In the genomic region with DNA sequence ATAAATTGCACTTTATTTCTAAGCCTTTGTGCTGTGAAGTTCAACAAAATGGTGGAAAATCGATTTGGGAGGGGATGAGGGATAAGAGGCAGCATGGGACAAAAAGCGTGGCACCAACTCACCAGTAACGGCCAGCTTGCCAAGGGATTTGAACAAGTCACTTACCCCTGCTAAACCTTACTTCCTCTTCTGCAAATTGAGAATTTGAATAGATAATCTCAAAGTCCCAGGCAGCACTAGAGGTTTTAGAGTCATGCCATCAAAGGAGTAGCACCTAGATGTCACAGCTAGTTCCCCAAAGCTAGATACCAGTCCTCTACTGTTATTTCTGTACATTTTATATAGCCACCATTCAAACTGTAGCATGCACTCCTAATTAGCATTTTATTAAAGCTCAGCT, we compare ENCODE assay signal across 25 cellular contexts.
"Had no signal": no experiment of that assay in that cellular context is flagged by ENCODE, and none has a peak within 500 bp of the region (broad histone marks: within the 10 kb centered on the region; RNA-seq: fewer than 3 reads in every experiment).

No MANE protein-coding gene starts in this region.

- H3K4me3 ChIP-seq: body of pancreas, cardiac muscle cell, esophagus squamous epithelium, gastroesophageal sphincter, heart left ventricle, prostate gland, testis, vagina had no signal

- H3K9me3 ChIP-seq: body of pancreas, esophagus squamous epithelium, gastroesophageal sphincter, heart left ventricle, prostate gland, testis, vagina had no signal

- H3K36me3 ChIP-seq: cardiac muscle cell, esophagus squamous epithelium, gastroesophageal sphincter, heart left ventricle, prostate gland, vagina had no signal

- H3K27ac ChIP-seq: body of pancreas, cardiac muscle cell, esophagus squamous epithelium, gastroesophageal sphincter, heart left ventricle, prostate gland, testis, vagina, VCaP had no signal

- H3K27me3 ChIP-seq: body of pancreas, cardiac muscle cell, esophagus squamous epithelium, gastroesophageal sphincter, heart left ventricle, testis, vagina had no signal

- ATAC-seq: activated CD8-positive, alpha-beta T cell treated with anti-CD3 and anti-CD28 coated beads, Interleukin-2, amount 10 ng/mL, durations not matched to agents 7 days and 5 days; body of pancreas; gastroesophageal sphincter; heart left ventricle; left ventricle myocardium superior; natural killer cell treated with Interleukin-12 subunit alpha and Interleukin-12 subunit beta and Interleukin-15 and Interleukin-18, amount 100 ng/mL, for 72 hours had no signal

- DNase-seq: activated CD4-positive, alpha-beta T cell treated with anti-CD3 and anti-CD28 coated beads for 1 hour; activated CD4-positive, alpha-beta T cell treated with anti-CD3 and anti-CD28 coated beads, Interleukin-2, amount 50 U/mL, for 1 hour; activated CD8-positive, alpha-beta T cell treated with anti-CD3 and anti-CD28 coated beads, Interleukin-2, amount 10 ng/mL, durations not matched to agents 7 days and 5 days; activated gamma-delta T cell treated with Interleukin-2 at 50 U/mL for 16 hours; activated T-cell treated with anti-CD3 and anti-CD28 coated beads, Interleukin-2, amount 50 U/mL, for 1 hour; anterior cingulate cortex; body of pancreas; cortex of kidney; endodermal cell; esophagus squamous epithelium; heart left ventricle; left ventricle myocardium superior; mammary epithelial cell; midbrain; stimulated activated CD4-positive, alpha-beta T cell treated with anti-CD3 and anti-CD28 coated beads, Interleukin-2, amount 100 ng/mL, for 48 hours; stimulated activated CD8-positive, alpha-beta memory T cell treated with anti-CD3 and anti-CD28 coated beads, Interleukin-4, amount 100 ng/mL, for 48 hours; stimulated activated naive CD4-positive, alpha-beta T cell; testis; trophoblast cell had no signal

- H3K4me1 ChIP-seq: body of pancreas, esophagus squamous epithelium, gastroesophageal sphincter, heart left ventricle, prostate gland, testis, vagina had no signal
